Comparison of ENCODE assay signal across 8 cellular contexts in the genomic region with DNA sequence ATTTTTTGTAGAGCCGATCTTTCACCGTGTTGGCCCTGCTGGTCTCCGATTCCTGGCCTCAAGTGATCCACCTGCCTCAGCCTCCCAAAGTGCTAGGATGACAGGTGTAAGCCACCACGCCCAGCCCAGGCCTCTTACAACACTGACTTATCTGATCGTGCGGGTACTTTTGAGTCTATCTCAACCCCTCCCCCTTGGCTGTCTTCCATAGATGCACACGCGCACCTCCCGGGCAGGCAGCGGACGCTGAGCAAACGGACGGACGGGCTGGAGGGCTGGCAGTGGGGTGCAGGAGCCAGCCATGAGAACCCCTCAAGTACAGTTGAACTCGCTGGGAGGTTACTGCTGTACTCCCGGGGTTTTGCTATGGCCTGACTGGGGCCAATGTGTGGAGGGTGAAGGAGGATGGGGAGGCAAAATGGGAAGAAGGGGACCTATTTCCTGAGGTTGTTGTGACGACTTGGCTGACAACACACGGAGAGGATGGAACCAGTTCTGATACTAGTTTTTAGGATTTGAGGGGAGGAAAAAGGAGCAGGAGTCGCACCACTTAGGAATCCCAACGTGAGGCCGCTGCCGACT. TPM values are rescaled to one million over a fixed set of nuclear protein-coding genes. Genes with fewer than 3 reads are reported as not detected.
DNase-seq lines count a peak whose midpoint lies in the region; ATAC-seq and TF ChIP-seq lines count a peak whose summit lies in the region.

No MANE protein-coding gene starts in this region.

- H3K27ac ChIP-seq in cardiac muscle cell = peak overlapping the region; percentile 86

- peak; percentile 55 for ATAC-seq in activated T-helper 17 cell treated with anti-CD3 and anti-CD28 coated beads, Interleukin-2, amount 50 U/mL, for 72 hours (replicated peaks)
- ATAC-seq in GM21526 (IDR thresholded peaks at IDR 0.05; ENCODE audit: low FRiP score, unreplicated experiment) = no peak

- H3K4me3 ChIP-seq in cardiac muscle cell = peak overlapping the region; percentile 59

- H3K36me3 ChIP-seq in cardiac muscle cell = no peaks in the 10 kb centered on the region

- H3K27me3 Mint-ChIP-seq in activated T-helper 17 cell treated with anti-CD3 and anti-CD28 coated beads, Interleukin-2, amount 50 U/mL, for 72 hours = no peaks in the 10 kb centered on the region

- H3K27ac Mint-ChIP-seq in activated T-helper 17 cell treated with anti-CD3 and anti-CD28 coated beads, Interleukin-2, amount 50 U/mL, for 72 hours = peak overlapping the region; percentile 92

- peak overlapping the region; percentile 96 for H3K4me3 Mint-ChIP-seq in activated T-helper 17 cell treated with anti-CD3 and anti-CD28 coated beads, Interleukin-2, amount 50 U/mL, for 72 hours

- TF ChIP-seq CTCF in cardiac muscle cell (IDR thresholded peaks at IDR 0.05; ENCODE audit: low read depth, low read length) = no peak

- no peaks in the 10 kb centered on the region for H3K27me3 ChIP-seq in cardiac muscle cell

- H3K9me3 ChIP-seq in cardiac muscle cell (ENCODE audit: low read depth) = no peaks in the 10 kb centered on the region

- peaks cover 24% of the 10 kb centered on the region for H3K4me1 ChIP-seq in cardiac muscle cell (ENCODE audit: low read depth)

- H3K4me1 Mint-ChIP-seq in activated T-helper 17 cell treated with anti-CD3 and anti-CD28 coated beads, Interleukin-2, amount 50 U/mL, for 72 hours = peaks cover 62% of the 10 kb centered on the region

- DNase-seq in DMS 273 (lab: John Stamatoyannopoulos, UW; ENCODE audit: unreplicated experiment) = peak; percentile 61
- DNase-seq in DMS 273 treated with DMSO at 0.1 percent for 48 hours (lab: John Stamatoyannopoulos, UW) = no peak
- DNase-seq in NCI-H345 treated with DMSO at 0.1 percent for 48 hours (lab: John Stamatoyannopoulos, UW; ENCODE audit: unreplicated experiment) = peak; percentile 22
- DNase-seq in cardiac muscle cell (ENCODE audit: low read depth in 1 of 2, low spot score in 1 of 2) = peak in 1 of 2 donors; percentile 20
- DNase-seq in renal cortical epithelial cell (ENCODE audit: low read depth) = peak; percentile 25
- DNase-seq in cerebellar cortex (ENCODE audit: low spot score) = no peak

- peaks cover 2% of the 10 kb centered on the region for H3K9me3 Mint-ChIP-seq in activated T-helper 17 cell treated with anti-CD3 and anti-CD28 coated beads, Interleukin-2, amount 50 U/mL, for 72 hours

- H3K36me3 Mint-ChIP-seq in activated T-helper 17 cell treated with anti-CD3 and anti-CD28 coated beads, Interleukin-2, amount 50 U/mL, for 72 hours (ENCODE audit: low read depth) = peaks cover 48% of the 10 kb centered on the region

RNA-seq across cellular contexts. Expression of gene CD58, which starts 1.0 kb away (rescaled TPM):
- 10 to 100 TPM; 36.8 to 40.5 TPM for total RNA-seq in activated T-helper 17 cell treated with anti-CD3 and anti-CD28 coated beads, Interleukin-2, amount 50 U/mL, for 72 hours
- total RNA-seq in cardiac muscle cell = 6.1 and 7.8 TPM in 2 replicates
- 17.5 and 20.0 TPM in 2 replicates for polyA plus RNA-seq in cardiac muscle cell
- total RNA-seq in renal cortical epithelial cell = 45.4 and 62.3 TPM in 2 replicates

Comparison
In these comparisons a context has a peak if more than half of its experiments do, and no peak if none do; other contexts are left out.
1. DNase-seq: peak in DMS 273 (single experiment), NCI-H345 treated with DMSO at 0.1 percent for 48 hours (single experiment) and renal cortical epithelial cell (single experiment); none in DMS 273 treated with DMSO at 0.1 percent for 48 hours (single experiment) and cerebellar cortex (single experiment).